ENCODE assay signal across 15 cellular contexts in the genomic region with DNA sequence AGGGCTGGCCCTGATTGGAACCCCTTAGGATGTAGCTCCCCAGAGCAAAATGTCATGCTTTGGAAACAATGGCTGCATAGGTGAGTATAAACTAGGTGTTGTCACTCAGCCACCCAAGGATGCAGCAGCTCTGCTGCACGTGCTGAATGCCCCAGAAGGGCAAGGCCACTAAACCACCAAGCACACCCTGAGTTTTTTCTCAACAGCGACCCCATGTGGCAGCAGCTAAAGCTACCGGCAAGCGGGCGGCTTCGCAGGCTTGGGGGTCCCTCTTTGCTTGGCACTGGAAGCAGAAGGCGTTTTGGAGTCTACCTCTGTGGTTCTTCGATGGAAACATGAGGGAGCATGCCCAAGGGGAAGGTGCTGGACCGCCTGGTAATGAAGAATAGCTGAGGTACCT.
DNase-seq lines count a peak whose midpoint lies in the region; ATAC-seq and TF ChIP-seq lines count a peak whose summit lies in the region.
"Had no signal": no experiment of that assay in that cellular context is flagged by ENCODE, and none has a peak within 500 bp of the region (broad histone marks: within the 10 kb centered on the region; RNA-seq: fewer than 3 reads in every experiment).

No MANE protein-coding gene starts in this region.

- H2AFZ ChIP-seq in OCI-LY7 (ENCODE audit: low read length), result no peak overlapping the region
- H2AFZ ChIP-seq: parathyroid adenoma had no signal

- CTCF ChIA-PET in OCI-LY7 (lab: Charles Lee; ENCODE audit: unreplicated experiment), result no interaction called here

- no peak overlapping the region for H3K4me2 ChIP-seq in OCI-LY7 (ENCODE audit: low read length)

- H3K4me1 ChIP-seq in OCI-LY7 (ENCODE audit: insufficient read depth, low read length, poor library complexity, severe bottlenecking), result no peaks in the 10 kb centered on the region
- H3K4me1 ChIP-seq: body of pancreas, esophagus squamous epithelium, parathyroid adenoma, testis had no signal

- H3K9me3 ChIP-seq in OCI-LY7 (ENCODE audit: low read length), result no peaks in the 10 kb centered on the region
- H3K9me3 ChIP-seq: body of pancreas, esophagus squamous epithelium, testis had no signal

- no peaks in the 10 kb centered on the region for H4K20me1 ChIP-seq in OCI-LY7 (ENCODE audit: insufficient read depth, low read length)

- H3K36me3 ChIP-seq in OCI-LY7 (ENCODE audit: insufficient read depth, low read length), result no peaks in the 10 kb centered on the region
- H3K36me3 ChIP-seq: esophagus squamous epithelium had no signal

- peak; percentile 3 for DNase-seq in stimulated activated CD4-positive, alpha-beta T cell treated with anti-CD3 and anti-CD28 coated beads, Interleukin-1b, Interleukin-23, amount 100 ng/mL, for 48 hours
- no peak for DNase-seq in stimulated activated CD4-positive, alpha-beta T cell treated with anti-CD3 and anti-CD28 coated beads, Interleukin-4, amount 100 ng/mL, for 1 hour
- DNase-seq in OCI-LY7 (ENCODE audit: low spot score) (no peak), iPS DF 19.7 (ENCODE audit: low read depth, low spot score) (peak; percentile 17), left ventricle myocardium superior (no peak)
- DNase-seq: body of pancreas; CD4-positive, CD25-positive, alpha-beta regulatory T cell; esophagus squamous epithelium; left colon; NCI-H2029; testis had no signal

- H3K4me3 ChIP-seq in OCI-LY7 (ENCODE audit: low read depth, low read length, poor library complexity, severe bottlenecking), result no peak overlapping the region
- H3K4me3 ChIP-seq: body of pancreas, esophagus squamous epithelium, testis had no signal

- no peak overlapping the region for H3K27ac ChIP-seq in OCI-LY7 (ENCODE audit: low read depth, low read length, poor library complexity, severe bottlenecking)
- H3K27ac ChIP-seq: body of pancreas, esophagus squamous epithelium, parathyroid adenoma, testis had no signal

- no peaks in the 10 kb centered on the region for H3K79me2 ChIP-seq in OCI-LY7 (ENCODE audit: insufficient read depth, low read depth, low read length)
- H3K79me2 ChIP-seq: parathyroid adenoma had no signal

- TF ChIP-seq CTCF in OCI-LY7 (conservative IDR thresholded peaks at IDR 0.05; ENCODE audit: low read length), result peak; percentile 58

- ATAC-seq in HG02840 (IDR thresholded peaks at IDR 0.05; ENCODE audit: low FRiP score, unreplicated experiment), result no peak
- no peak for ATAC-seq in HG02763 (IDR thresholded peaks at IDR 0.05; ENCODE audit: unreplicated experiment)
- no peak for ATAC-seq in left ventricle myocardium superior
- no peak for ATAC-seq in HG02610 (IDR thresholded peaks at IDR 0.05; ENCODE audit: unreplicated experiment)
- ATAC-seq: body of pancreas, left colon had no signal

- no peaks in the 10 kb centered on the region for H3K9me2 ChIP-seq in OCI-LY7 (ENCODE audit: insufficient read depth, low read length)

- BruUV-seq in OCI-LY7 (replicated peaks; lab: Mats Ljungman, UMichigan), result no TSS peak

- POLR2A ChIA-PET in OCI-LY7 (lab: Charles Lee), result no interaction called here

- intact Hi-C loops in OCI-LY7 (cut with micrococcal nuclease; ENCODE audit: unreplicated experiment), result no loop called here
- intact Hi-C loops in left ventricle myocardium superior (cut with micrococcal nuclease), result no loop called here

Comparison
In these comparisons a context has a peak if more than half of its experiments do, and no peak if none do; other contexts are left out.
1. DNase-seq: peak in stimulated activated CD4-positive, alpha-beta T cell treated with anti-CD3 and anti-CD28 coated beads, Interleukin-1b, Interleukin-23, amount 100 ng/mL, for 48 hours (single experiment) and iPS DF 19.7 (single experiment); none in stimulated activated CD4-positive, alpha-beta T cell treated with anti-CD3 and anti-CD28 coated beads, Interleukin-4, amount 100 ng/mL, for 1 hour (single experiment), OCI-LY7 (single experiment) and left ventricle myocardium superior (single experiment).